Comparison of ENCODE assay signal across 9 cellular contexts in the genomic region with DNA sequence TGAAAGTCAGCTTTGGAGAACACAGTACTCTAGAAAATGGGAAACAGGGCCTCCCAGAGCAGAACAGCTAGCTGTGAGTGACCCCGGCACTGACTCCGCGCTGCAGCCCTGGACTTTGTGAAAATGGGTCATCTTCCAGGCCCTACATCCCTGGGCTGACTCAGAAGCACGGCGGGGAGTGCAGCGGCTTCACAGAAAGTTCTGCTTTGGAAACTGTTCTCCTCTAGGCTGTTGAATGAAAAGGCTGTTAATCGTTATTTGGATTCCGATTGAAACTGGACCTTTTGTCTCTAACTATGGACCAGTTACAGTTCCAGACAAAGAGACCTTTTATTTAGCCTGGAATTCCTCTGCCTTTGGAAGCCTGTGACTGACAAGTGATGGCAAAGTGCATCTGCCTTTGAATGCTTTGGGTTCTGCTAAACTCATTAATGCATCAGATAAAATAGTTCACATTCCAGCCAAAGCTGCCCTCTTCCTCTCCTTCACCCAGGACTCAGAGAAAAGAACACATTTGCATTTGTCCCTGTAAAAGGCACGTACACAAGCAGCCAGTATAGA.
A peak's percentile ranks its signal among the peaks of the same experiment; 100 is the strongest.
DNase-seq lines count a peak whose midpoint lies in the region; ATAC-seq and TF ChIP-seq lines count a peak whose summit lies in the region.
"Had no signal": no experiment of that assay in that cellular context is flagged by ENCODE, and none has a peak within 500 bp of the region (broad histone marks: within the 10 kb centered on the region; RNA-seq: fewer than 3 reads in every experiment).

No MANE protein-coding gene starts in this region.

- peaks cover 10% of the 10 kb centered on the region; the same call in 1 of the 2 replicates for H3K36me3 ChIP-seq in ACC112 (ENCODE audit: insufficient read depth, low read length)

- peaks cover 70% of the 10 kb centered on the region for H3K4me1 Mint-ChIP-seq in WTC11

- POLR2A ChIA-PET in WTC11 (lab: Charles Lee), result no interaction called here

- peak overlapping the region; percentile 92 for H2AFZ ChIP-seq in ACC112 (ENCODE audit: low read length, unreplicated experiment)

- peak; percentile 77 for ATAC-seq in WTC11
- ATAC-seq in GM18873 (IDR thresholded peaks at IDR 0.05; ENCODE audit: low FRiP score, unreplicated experiment), result no peak

- H3K4me3 Mint-ChIP-seq in WTC11, result peak overlapping the region; percentile 20
- H3K4me3 Mint-ChIP-seq: activated T-cell treated with anti-CD3 and anti-CD28 coated beads, Interleukin-2, amount 50 U/mL, for 24 hours had no signal

- H3K4me3 ChIP-seq in ACC112 (ENCODE audit: low read depth, low read length), result no peak overlapping the region

- H3K36me3 Mint-ChIP-seq in WTC11, result peaks cover 4% of the 10 kb centered on the region; the same call in 1 of the 2 replicates

- no peaks in the 10 kb centered on the region for H3K27me3 Mint-ChIP-seq in WTC11 (ENCODE audit: low read depth)
- H3K27me3 Mint-ChIP-seq: activated T-cell treated with anti-CD3 and anti-CD28 coated beads, Interleukin-2, amount 50 U/mL, for 24 hours had no signal

- 0 out of 2 replicates have a peak overlapping the region, but pooled peaks have one; percentile 0 for H3K27ac ChIP-seq in ACC112 (ENCODE audit: low read depth, low read length)

- no peaks in the 10 kb centered on the region for H3K79me2 ChIP-seq in ACC112 (ENCODE audit: control insufficient read depth, insufficient read depth, low read length, unreplicated experiment)

- H3K27me3 ChIP-seq in ACC112 (ENCODE audit: insufficient read depth, low read length), result no peaks in the 10 kb centered on the region

- peaks cover 5% of the 10 kb centered on the region for H3K9me3 Mint-ChIP-seq in WTC11
- H3K9me3 Mint-ChIP-seq: activated T-cell treated with anti-CD3 and anti-CD28 coated beads, Interleukin-2, amount 50 U/mL, for 24 hours had no signal

- no peak for TF ChIP-seq CTCF in WTC11 (IDR thresholded peaks at IDR 0.05)

- CTCF ChIA-PET in WTC11 (lab: Charles Lee), result no interaction called here

- DNase-seq in WTC11 (ENCODE audit: low spot score), result peak; percentile 41
- peak; percentile 91 for DNase-seq in globus pallidus (ENCODE audit: low spot score)
- DNase-seq in nucleus accumbens (lab: John Stamatoyannopoulos, UW), result peak in 47 of 56 donors; percentile 2 to 77 (median 37)
- DNase-seq in NCI-H82 (lab: John Stamatoyannopoulos, UW), result no peak
- DNase-seq in NCI-H2171 treated with DMSO at 0.1 percent for 48 hours (lab: John Stamatoyannopoulos, UW), result no peak
- no peak for DNase-seq in activated T-cell treated with anti-CD3 and anti-CD28 coated beads, Interleukin-2, amount 50 U/mL, for 1 hour
- DNase-seq: activated T-cell treated with anti-CD3 and anti-CD28 coated beads, Interleukin-2, amount 50 U/mL, for 24 hours had no signal

- peak overlapping the region; percentile 91 for H3K27ac Mint-ChIP-seq in WTC11
- H3K27ac Mint-ChIP-seq: activated T-cell treated with anti-CD3 and anti-CD28 coated beads, Interleukin-2, amount 50 U/mL, for 24 hours had no signal

- peaks cover 19% of the 10 kb centered on the region for H3K4me1 ChIP-seq in ACC112 (ENCODE audit: control insufficient read depth, insufficient read depth, low read length, unreplicated experiment)

TF ChIP-seq in WTC11, 78 proteins besides CTCF, POLR2A, EP300 and RAD21:
- TF ChIP-seq TCF7 (CRISPR knock-in tag; IDR thresholded peaks at IDR 0.05; ENCODE audit: low read depth) (no peak), HMGA2 (CRISPR knock-in tag; IDR thresholded peaks at IDR 0.05) (peak; percentile 27; the same call in 1 of the 2 replicates), ELF4 (CRISPR knock-in tag; IDR thresholded peaks at IDR 0.05; ENCODE audit: low read depth) (no peak), TEAD1 (CRISPR knock-in tag; IDR thresholded peaks at IDR 0.05) (peak; percentile 57; the same call in 1 of the 2 replicates), ATF1 (CRISPR knock-in tag; IDR thresholded peaks at IDR 0.05) (no peak), MXD4 (CRISPR knock-in tag; IDR thresholded peaks at IDR 0.05; ENCODE audit: borderline replicate concordance) (no peak), GRHL2 (CRISPR knock-in tag; IDR thresholded peaks at IDR 0.05; ENCODE audit: insufficient replicate concordance, severe bottlenecking) (no peak), TEAD4 (CRISPR knock-in tag; IDR thresholded peaks at IDR 0.05) (peak; percentile 83; the same call in 1 of the 2 replicates)
TF ChIP-seq in WTC11: peak in this region for 3.

Comparison
In these comparisons a context has a peak if more than half of its experiments do, and no peak if none do; other contexts are left out.
1. DNase-seq: peak in WTC11 (single experiment), globus pallidus (single experiment) and nucleus accumbens (47 of 56); none in NCI-H82 (single experiment), NCI-H2171 treated with DMSO at 0.1 percent for 48 hours (single experiment) and activated T-cell treated with anti-CD3 and anti-CD28 coated beads, Interleukin-2, amount 50 U/mL, for 1 hour (single experiment).